15 cellular contexts compared by ENCODE assay signal in the genomic region with DNA sequence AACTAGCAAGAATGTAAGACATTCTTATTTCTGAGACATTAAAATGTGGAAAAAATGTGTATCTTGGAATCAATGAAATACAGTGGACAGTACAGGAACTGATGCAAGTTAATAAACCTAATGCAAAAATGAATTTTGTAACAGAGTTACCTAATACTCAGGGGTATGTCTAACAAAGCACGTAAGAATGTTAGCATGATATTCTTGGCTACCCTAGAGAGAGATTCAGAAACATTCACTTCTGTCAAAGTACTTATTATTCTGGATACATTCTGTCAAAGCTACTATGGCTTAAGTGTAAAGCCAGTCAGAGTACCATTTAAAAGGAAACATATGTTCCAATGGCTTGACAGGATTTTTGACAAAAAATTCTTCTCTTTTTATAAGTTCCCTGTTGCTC.
"Had no signal": no experiment of that assay in that cellular context is flagged by ENCODE, and none has a peak within 500 bp of the region (broad histone marks: within the 10 kb centered on the region; RNA-seq: fewer than 3 reads in every experiment).

No MANE protein-coding gene starts in this region.

- H3K9ac ChIP-seq: neural progenitor cell had no signal

- H2AFZ ChIP-seq: neural progenitor cell had no signal

- H3K4me3 ChIP-seq: esophagus squamous epithelium, lower lobe of right lung, neural progenitor cell, stomach, tibial nerve, vagina had no signal

- ATAC-seq: activated CD8-positive, alpha-beta T cell treated with anti-CD3 and anti-CD28 coated beads for 36 hours; activated naive CD8-positive, alpha-beta T cell treated with anti-CD3 and anti-CD28 coated beads, Interleukin-2, amount 50 U/mL, for 24 hours; lower lobe of right lung; T-cell had no signal

- H3K9me3 ChIP-seq: vagina had no signal

- DNase-seq: activated CD8-positive, alpha-beta memory T cell treated with anti-CD3 and anti-CD28 coated beads, Interleukin-2, amount 50 U/mL, for 48 hours; activated CD8-positive, alpha-beta T cell treated with anti-CD3 and anti-CD28 coated beads for 36 hours; activated naive CD4-positive, alpha-beta T cell treated with Interleukin-2 at 50 U/mL for 16 hours; activated naive CD8-positive, alpha-beta T cell treated with anti-CD3 and anti-CD28 coated beads, Interleukin-2, amount 50 U/mL, for 24 hours; esophagus squamous epithelium; left cardiac atrium; lower lobe of right lung; small intestine; stomach; T-cell; T1000 had no signal

- H3K4me1 ChIP-seq: esophagus squamous epithelium, lower lobe of right lung, neural progenitor cell, tibial nerve, vagina had no signal

- H3K27ac ChIP-seq: esophagus squamous epithelium, lower lobe of right lung, neural progenitor cell, stomach, tibial nerve, vagina, VCaP had no signal

- H3K4me2 ChIP-seq: neural progenitor cell had no signal

- H3K27me3 ChIP-seq: esophagus squamous epithelium, neural progenitor cell, stomach, tibial nerve, vagina had no signal
